Comparison of ENCODE assay signal across 1 cellular context in the genomic region with DNA sequence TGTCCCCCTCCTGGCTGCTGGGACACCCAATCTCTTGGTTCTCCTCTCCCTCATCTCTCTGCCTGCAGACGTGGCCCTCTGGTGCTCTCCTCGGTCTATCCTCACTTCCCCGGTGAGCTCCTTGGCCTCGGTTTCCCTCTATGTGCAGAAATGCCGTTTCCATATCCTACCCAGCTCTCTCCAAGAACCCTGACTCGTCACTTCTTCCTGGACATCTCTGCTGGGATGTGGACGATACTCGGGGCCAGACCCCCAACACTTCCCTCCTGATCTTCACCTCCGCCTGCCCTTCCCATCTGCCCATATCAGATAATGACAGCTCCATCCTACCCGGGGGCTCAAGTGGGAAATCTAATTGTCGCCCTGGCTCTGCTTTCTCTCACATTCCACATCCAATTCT.
TF ChIP-seq lines count a peak whose summit lies in the region.

No MANE protein-coding gene starts in this region.

TF ChIP-seq in HepG2, 621 proteins besides CTCF, POLR2A, EP300 and RAD21:
- TF ChIP-seq ZEB1 (IDR thresholded peaks at IDR 0.05; ENCODE audit: insufficient replicate concordance, low read depth): no peak
- TF ChIP-seq MAFK (conservative IDR thresholded peaks at IDR 0.05 in 1 of 2, IDR thresholded peaks at IDR 0.05 in 1 of 2; ENCODE audit: low read length in 2 of 2): peak; percentile 37 to 55; a peak in 2 of 4 replicates
